ENCODE assay signal across 1 cellular context in genomic region chr14:39181026-39181692, GRCh38.
TF ChIP-seq lines count a peak whose summit lies in the region.

No MANE protein-coding gene starts in this region.

TF ChIP-seq in K562, 482 proteins besides CTCF, POLR2A, EP300 and RAD21 (continued from another document):
- TF ChIP-seq FOXP4 (CRISPR knock-in tag; IDR thresholded peaks at IDR 0.05; ENCODE audit: borderline replicate concordance) (no peak), KDM4B (IDR thresholded peaks at IDR 0.05; ENCODE audit: borderline replicate concordance in 2 of 2, low read depth in 1 of 2) (no peak)
